ENCODE assay signal across 15 cellular contexts in genomic region chr1:33045246-33045645, GRCh38. TPM values are rescaled to one million over a fixed set of nuclear protein-coding genes. Genes with fewer than 3 reads are reported as not detected.
DNase-seq lines count a peak whose midpoint lies in the region; ATAC-seq, FAIRE-seq and TF ChIP-seq lines count a peak whose summit lies in the region.
"Had no signal": no experiment of that assay in that cellular context is flagged by ENCODE, and none has a peak within 500 bp of the region (broad histone marks: within the 10 kb centered on the region; RNA-seq: fewer than 3 reads in every experiment).

No MANE protein-coding gene starts in this region.

- H3K36me3 ChIP-seq in colonic mucosa: no peaks in the 10 kb centered on the region
- H3K36me3 ChIP-seq: WERI-Rb-1 had no signal

- TF ChIP-seq CTCF in colonic mucosa (IDR thresholded peaks at IDR 0.05) (no peak), nephron progenitor cell (IDR thresholded peaks at IDR 0.05) (no peak)

- H3K4me3 Mint-ChIP-seq in nephron progenitor cell: no peak overlapping the region
- H3K4me3 Mint-ChIP-seq: activated T-cell treated with anti-CD3 and anti-CD28 coated beads, Interleukin-2, amount 50 U/mL, for 24 hours; CD4-positive, alpha-beta T cell; naive thymus-derived CD8-positive, alpha-beta T cell had no signal

- peaks cover under 1% of the 10 kb centered on the region for H3K36me3 Mint-ChIP-seq in nephron progenitor cell (ENCODE audit: low read depth)
- H3K36me3 Mint-ChIP-seq: naive thymus-derived CD8-positive, alpha-beta T cell had no signal

- no peaks in the 10 kb centered on the region for H3K27me3 ChIP-seq in colonic mucosa

- H3K27me3 Mint-ChIP-seq in nephron progenitor cell (ENCODE audit: low read depth, poor library complexity): peaks cover 3% of the 10 kb centered on the region

- DNase-seq in EH (ENCODE audit: low read depth) (peak; percentile 31), LoVo (ENCODE audit: low spot score) (peak; percentile 46), colonic mucosa (peak; percentile 76), nephron progenitor cell (no peak), NCI-H510A treated with DMSO at 0.1 percent for 48 hours (lab: John Stamatoyannopoulos, UW) (no peak), RCC 7860 (ENCODE audit: low spot score) (no peak)
- DNase-seq: activated T-cell treated with anti-CD3 and anti-CD28 coated beads, Interleukin-2, amount 50 U/mL, for 24 hours; CD4-positive, alpha-beta T cell; foreskin melanocyte; WERI-Rb-1 had no signal

- peak overlapping the region; percentile 21 for H3K27ac Mint-ChIP-seq in nephron progenitor cell
- H3K27ac Mint-ChIP-seq: CD4-positive, alpha-beta T cell had no signal

- no peak for ATAC-seq in esophagus mucosa
- ATAC-seq in GM19463 (IDR thresholded peaks at IDR 0.05; ENCODE audit: unreplicated experiment): no peak
- ATAC-seq: naive thymus-derived CD8-positive, alpha-beta T cell had no signal

- H3K9me3 ChIP-seq in colonic mucosa: no peaks in the 10 kb centered on the region

- intact Hi-C loops in colonic mucosa (cut with DNase I): no loop called here

- no peak overlapping the region for H3K27ac ChIP-seq in colonic mucosa
- H3K27ac ChIP-seq: WERI-Rb-1 had no signal

- peaks cover 42% of the 10 kb centered on the region for H3K4me1 Mint-ChIP-seq in nephron progenitor cell

- H3K4me3 ChIP-seq in colonic mucosa: no peak overlapping the region
- H3K4me3 ChIP-seq: smooth muscle cell had no signal

- no peak overlapping the region for H3K9ac ChIP-seq in colonic mucosa (ENCODE audit: low read depth in 2 of 2, low read length in 2 of 2)

- no peaks in the 10 kb centered on the region for H3K4me1 ChIP-seq in colonic mucosa

- FAIRE-seq in RCC 7860 (lab: Jason Lieb, UNC): no peak
- FAIRE-seq: keratinocyte had no signal

- H3K9me3 Mint-ChIP-seq in nephron progenitor cell: peaks cover 9% of the 10 kb centered on the region
- H3K9me3 Mint-ChIP-seq: activated T-cell treated with anti-CD3 and anti-CD28 coated beads, Interleukin-2, amount 50 U/mL, for 24 hours; CD4-positive, alpha-beta T cell; naive thymus-derived CD8-positive, alpha-beta T cell had no signal

RNA-seq across cellular contexts. Expression of gene AK2, which starts 8.6 kb away (rescaled TPM):
- total RNA-seq in colonic mucosa (100 to 1,000 TPM; 206 to 243 TPM), esophagus mucosa (164 TPM)

RNA-seq across cellular contexts. Expression of gene AZIN2, which starts 35.7 kb away (rescaled TPM):
- total RNA-seq in colonic mucosa: 10 to 100 TPM; 10.2 to 21.4 TPM
- total RNA-seq in esophagus mucosa: 1.4 TPM

Comparison
In these comparisons a context has a peak if more than half of its experiments do, and no peak if none do; other contexts are left out.
1. DNase-seq: peak in EH (single experiment), LoVo (single experiment) and colonic mucosa (single experiment); none in nephron progenitor cell (single experiment), NCI-H510A treated with DMSO at 0.1 percent for 48 hours (single experiment) and RCC 7860 (single experiment).